In the genomic region with DNA sequence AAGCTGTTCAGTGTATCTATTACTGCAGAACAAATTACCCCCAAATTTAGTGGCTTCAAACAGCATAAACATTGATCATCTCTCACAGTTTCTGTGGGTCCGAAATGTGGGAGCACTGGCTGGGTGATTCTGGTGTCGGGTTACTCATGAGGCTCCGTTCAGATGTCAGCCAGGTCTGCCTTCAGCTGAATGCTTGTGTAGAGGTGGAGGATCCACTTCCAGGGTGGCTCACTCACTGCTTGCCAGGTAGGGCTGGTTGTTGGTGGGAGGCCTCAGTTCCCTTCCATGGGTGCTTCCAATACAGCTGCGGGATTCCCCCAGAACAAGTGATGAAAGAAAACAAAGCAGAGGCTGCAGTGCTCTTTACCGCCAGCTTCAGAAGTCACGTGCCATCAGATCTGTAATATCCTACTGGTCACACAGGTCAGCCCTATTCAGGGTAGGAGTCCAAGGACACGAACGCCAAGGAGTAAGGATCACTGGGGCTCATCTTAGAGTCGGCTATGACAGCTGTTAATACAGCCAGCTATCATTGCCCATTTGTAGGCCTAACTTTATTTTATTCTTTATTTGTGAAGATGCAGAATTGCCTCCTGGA, we compare ENCODE assay signal across 1 cellular context.
A peak's percentile ranks its signal among the peaks of the same experiment; 100 is the strongest.
TF ChIP-seq lines count a peak whose summit lies in the region.

No MANE protein-coding gene starts in this region.

TF ChIP-seq in WTC11, 78 proteins besides CTCF, POLR2A, EP300 and RAD21 (continued from another document):
- TF ChIP-seq, protein P1, sequence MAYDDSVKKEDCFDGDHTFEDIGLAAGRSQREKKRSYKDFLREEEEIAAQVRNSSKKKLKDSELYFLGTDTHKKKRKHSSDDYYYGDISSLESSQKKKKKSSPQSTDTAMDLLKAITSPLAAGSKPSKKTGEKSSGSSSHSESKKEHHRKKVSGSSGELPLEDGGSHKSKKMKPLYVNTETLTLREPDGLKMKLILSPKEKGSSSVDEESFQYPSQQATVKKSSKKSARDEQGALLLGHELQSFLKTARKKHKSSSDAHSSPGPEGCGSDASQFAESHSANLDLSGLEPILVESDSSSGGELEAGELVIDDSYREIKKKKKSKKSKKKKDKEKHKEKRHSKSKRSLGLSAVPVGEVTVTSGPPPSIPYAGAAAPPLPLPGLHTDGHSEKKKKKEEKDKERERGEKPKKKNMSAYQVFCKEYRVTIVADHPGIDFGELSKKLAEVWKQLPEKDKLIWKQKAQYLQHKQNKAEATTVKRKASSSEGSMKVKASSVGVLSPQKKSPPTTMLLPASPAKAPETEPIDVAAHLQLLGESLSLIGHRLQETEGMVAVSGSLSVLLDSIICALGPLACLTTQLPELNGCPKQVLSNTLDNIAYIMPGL (CRISPR knock-in tag; IDR thresholded peaks at IDR 0.05): no peak
- TF ChIP-seq HMGA2 (CRISPR knock-in tag; IDR thresholded peaks at IDR 0.05) (no peak), KAT7 (CRISPR knock-in tag; IDR thresholded peaks at IDR 0.05; ENCODE audit: borderline replicate concordance) (no peak), TEAD4 (CRISPR knock-in tag; IDR thresholded peaks at IDR 0.05) (no peak), CBFB (CRISPR knock-in tag; IDR thresholded peaks at IDR 0.05; ENCODE audit: low read depth) (no peak), ZNF263 (CRISPR knock-in tag; IDR thresholded peaks at IDR 0.05; ENCODE audit: low read depth) (peak; percentile 61; the same call in 1 of the 2 replicates), ELF4 (CRISPR knock-in tag; IDR thresholded peaks at IDR 0.05; ENCODE audit: low read depth) (no peak)
- TF ChIP-seq, protein P2, sequence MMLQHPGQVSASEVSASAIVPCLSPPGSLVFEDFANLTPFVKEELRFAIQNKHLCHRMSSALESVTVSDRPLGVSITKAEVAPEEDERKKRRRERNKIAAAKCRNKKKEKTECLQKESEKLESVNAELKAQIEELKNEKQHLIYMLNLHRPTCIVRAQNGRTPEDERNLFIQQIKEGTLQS (CRISPR knock-in tag; conservative IDR thresholded peaks at IDR 0.05): no peak
- TF ChIP-seq, protein P3, sequence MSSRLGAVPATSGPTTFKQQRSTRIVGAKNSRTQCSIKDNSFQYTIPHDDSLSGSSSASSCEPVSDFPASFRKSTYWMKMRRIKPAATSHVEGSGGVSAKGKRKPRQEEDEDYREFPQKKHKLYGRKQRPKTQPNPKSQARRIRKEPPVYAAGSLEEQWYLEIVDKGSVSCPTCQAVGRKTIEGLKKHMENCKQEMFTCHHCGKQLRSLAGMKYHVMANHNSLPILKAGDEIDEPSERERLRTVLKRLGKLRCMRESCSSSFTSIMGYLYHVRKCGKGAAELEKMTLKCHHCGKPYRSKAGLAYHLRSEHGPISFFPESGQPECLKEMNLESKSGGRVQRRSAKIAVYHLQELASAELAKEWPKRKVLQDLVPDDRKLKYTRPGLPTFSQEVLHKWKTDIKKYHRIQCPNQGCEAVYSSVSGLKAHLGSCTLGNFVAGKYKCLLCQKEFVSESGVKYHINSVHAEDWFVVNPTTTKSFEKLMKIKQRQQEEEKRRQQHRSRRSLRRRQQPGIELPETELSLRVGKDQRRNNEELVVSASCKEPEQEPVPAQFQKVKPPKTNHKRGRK (CRISPR knock-in tag; IDR thresholded peaks at IDR 0.05; ENCODE audit: borderline replicate concordance): no peak
- TF ChIP-seq, protein P4, sequence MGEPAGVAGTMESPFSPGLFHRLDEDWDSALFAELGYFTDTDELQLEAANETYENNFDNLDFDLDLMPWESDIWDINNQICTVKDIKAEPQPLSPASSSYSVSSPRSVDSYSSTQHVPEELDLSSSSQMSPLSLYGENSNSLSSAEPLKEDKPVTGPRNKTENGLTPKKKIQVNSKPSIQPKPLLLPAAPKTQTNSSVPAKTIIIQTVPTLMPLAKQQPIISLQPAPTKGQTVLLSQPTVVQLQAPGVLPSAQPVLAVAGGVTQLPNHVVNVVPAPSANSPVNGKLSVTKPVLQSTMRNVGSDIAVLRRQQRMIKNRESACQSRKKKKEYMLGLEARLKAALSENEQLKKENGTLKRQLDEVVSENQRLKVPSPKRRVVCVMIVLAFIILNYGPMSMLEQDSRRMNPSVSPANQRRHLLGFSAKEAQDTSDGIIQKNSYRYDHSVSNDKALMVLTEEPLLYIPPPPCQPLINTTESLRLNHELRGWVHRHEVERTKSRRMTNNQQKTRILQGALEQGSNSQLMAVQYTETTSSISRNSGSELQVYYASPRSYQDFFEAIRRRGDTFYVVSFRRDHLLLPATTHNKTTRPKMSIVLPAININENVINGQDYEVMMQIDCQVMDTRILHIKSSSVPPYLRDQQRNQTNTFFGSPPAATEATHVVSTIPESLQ (CRISPR knock-in tag; IDR thresholded peaks at IDR 0.05): no peak
- TF ChIP-seq, protein P5, sequence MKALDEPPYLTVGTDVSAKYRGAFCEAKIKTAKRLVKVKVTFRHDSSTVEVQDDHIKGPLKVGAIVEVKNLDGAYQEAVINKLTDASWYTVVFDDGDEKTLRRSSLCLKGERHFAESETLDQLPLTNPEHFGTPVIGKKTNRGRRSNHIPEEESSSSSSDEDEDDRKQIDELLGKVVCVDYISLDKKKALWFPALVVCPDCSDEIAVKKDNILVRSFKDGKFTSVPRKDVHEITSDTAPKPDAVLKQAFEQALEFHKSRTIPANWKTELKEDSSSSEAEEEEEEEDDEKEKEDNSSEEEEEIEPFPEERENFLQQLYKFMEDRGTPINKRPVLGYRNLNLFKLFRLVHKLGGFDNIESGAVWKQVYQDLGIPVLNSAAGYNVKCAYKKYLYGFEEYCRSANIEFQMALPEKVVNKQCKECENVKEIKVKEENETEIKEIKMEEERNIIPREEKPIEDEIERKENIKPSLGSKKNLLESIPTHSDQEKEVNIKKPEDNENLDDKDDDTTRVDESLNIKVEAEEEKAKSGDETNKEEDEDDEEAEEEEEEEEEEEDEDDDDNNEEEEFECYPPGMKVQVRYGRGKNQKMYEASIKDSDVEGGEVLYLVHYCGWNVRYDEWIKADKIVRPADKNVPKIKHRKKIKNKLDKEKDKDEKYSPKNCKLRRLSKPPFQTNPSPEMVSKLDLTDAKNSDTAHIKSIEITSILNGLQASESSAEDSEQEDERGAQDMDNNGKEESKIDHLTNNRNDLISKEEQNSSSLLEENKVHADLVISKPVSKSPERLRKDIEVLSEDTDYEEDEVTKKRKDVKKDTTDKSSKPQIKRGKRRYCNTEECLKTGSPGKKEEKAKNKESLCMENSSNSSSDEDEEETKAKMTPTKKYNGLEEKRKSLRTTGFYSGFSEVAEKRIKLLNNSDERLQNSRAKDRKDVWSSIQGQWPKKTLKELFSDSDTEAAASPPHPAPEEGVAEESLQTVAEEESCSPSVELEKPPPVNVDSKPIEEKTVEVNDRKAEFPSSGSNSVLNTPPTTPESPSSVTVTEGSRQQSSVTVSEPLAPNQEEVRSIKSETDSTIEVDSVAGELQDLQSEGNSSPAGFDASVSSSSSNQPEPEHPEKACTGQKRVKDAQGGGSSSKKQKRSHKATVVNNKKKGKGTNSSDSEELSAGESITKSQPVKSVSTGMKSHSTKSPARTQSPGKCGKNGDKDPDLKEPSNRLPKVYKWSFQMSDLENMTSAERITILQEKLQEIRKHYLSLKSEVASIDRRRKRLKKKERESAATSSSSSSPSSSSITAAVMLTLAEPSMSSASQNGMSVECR (CRISPR knock-in tag; IDR thresholded peaks at IDR 0.05; ENCODE audit: borderline replicate concordance): no peak
